In genomic region chr18:48227206-48227605, GRCh38 we compare ENCODE assay signal across 14 cellular contexts.
A peak's percentile ranks its signal among the peaks of the same experiment; 100 is the strongest.
DNase-seq lines count a peak whose midpoint lies in the region; TF ChIP-seq lines count a peak whose summit lies in the region.
"Had no signal": no experiment of that assay in that cellular context is flagged by ENCODE, and none has a peak within 500 bp of the region (broad histone marks: within the 10 kb centered on the region; RNA-seq: fewer than 3 reads in every experiment).

No MANE protein-coding gene starts in this region.

- peak overlapping the region; percentile 84 for H3K27ac Mint-ChIP-seq in activated naive CD4-positive, alpha-beta T cell treated with anti-CD3 and anti-CD28 coated beads, Interleukin-2, amount 10 ng/mL, durations not matched to agents 7 days and 5 days
- H3K27ac Mint-ChIP-seq in activated CD4-positive, alpha-beta memory T cell treated with anti-CD3 and anti-CD28 coated beads, Interleukin-2, amount 10 ng/mL, durations not matched to agents 7 days and 5 days, result peak overlapping the region; percentile 98
- H3K27ac Mint-ChIP-seq: stimulated activated naive CD8-positive, alpha-beta T cell treated with anti-CD3 and anti-CD28 coated beads, Interleukin-15, Interleukin-2, amounts not matched to agents 100 ng/mL and 50 ng/mL, for 24 hours had no signal

- H3K36me3 Mint-ChIP-seq in activated naive CD4-positive, alpha-beta T cell treated with anti-CD3 and anti-CD28 coated beads, Interleukin-2, amount 10 ng/mL, durations not matched to agents 7 days and 5 days, result no peaks in the 10 kb centered on the region
- no peaks in the 10 kb centered on the region for H3K36me3 Mint-ChIP-seq in activated CD4-positive, alpha-beta memory T cell treated with anti-CD3 and anti-CD28 coated beads, Interleukin-2, amount 10 ng/mL, durations not matched to agents 7 days and 5 days (ENCODE audit: low read depth)

- peaks cover 14% of the 10 kb centered on the region for H3K27me3 Mint-ChIP-seq in activated naive CD4-positive, alpha-beta T cell treated with anti-CD3 and anti-CD28 coated beads, Interleukin-2, amount 10 ng/mL, durations not matched to agents 7 days and 5 days
- H3K27me3 Mint-ChIP-seq in activated CD4-positive, alpha-beta memory T cell treated with anti-CD3 and anti-CD28 coated beads, Interleukin-2, amount 10 ng/mL, durations not matched to agents 7 days and 5 days, result peaks cover 2% of the 10 kb centered on the region

- POLR2A ChIA-PET in activated CD4-positive, alpha-beta memory T cell treated with anti-CD3 and anti-CD28 coated beads, Interleukin-2, amount 10 ng/mL, durations not matched to agents 7 days and 5 days (lab: Charles Lee), result interaction anchor here (0.9 to 1.5 kb wide), 2 partner anchors 61 to 102 kb away, joined by 3 to 4 read pairs; no protein-coding TSS in a partner anchor

- in situ Hi-C loops in brain microvascular endothelial cell (cut with HindIII; ENCODE audit: low pct_ligation_motif_present, low sequenced_read_pairs), result loop anchor here (25.0 kb wide), 1 partner anchor 210 kb away; no protein-coding TSS in a partner anchor

- DNase-seq in activated naive CD4-positive, alpha-beta T cell treated with anti-CD3 and anti-CD28 coated beads, Interleukin-2, amount 10 ng/mL, durations not matched to agents 7 days and 5 days, result peak; percentile 53
- DNase-seq in activated naive CD4-positive, alpha-beta T cell treated with anti-CD3 and anti-CD28 coated beads, Interleukin-2, amount 50 U/mL, for 16 hours, result no peak
- DNase-seq in NCI-H69 (lab: John Stamatoyannopoulos, UW) (peak; percentile 93), spleen (no peak), caudate nucleus (lab: John Stamatoyannopoulos, UW) (no peak), SIG-M5 (lab: John Stamatoyannopoulos, UW) (no peak), brain microvascular endothelial cell (no peak)
- peak; percentile 75 for DNase-seq in activated CD4-positive, alpha-beta memory T cell treated with anti-CD3 and anti-CD28 coated beads, Interleukin-2, amount 10 ng/mL, durations not matched to agents 7 days and 5 days
- DNase-seq: effector memory CD4-positive, alpha-beta T cell; HCEC 1CT; kidney glomerular epithelial cell; NCI-H1092; stimulated activated CD4-positive, alpha-beta T cell treated with anti-CD3 and anti-CD28 coated beads, Interleukin-4, amount 100 ng/mL, for 24 hours had no signal

- no peak for TF ChIP-seq CTCF in spleen (IDR thresholded peaks at IDR 0.05 in 8 of 11, conservative IDR thresholded peaks at IDR 0.05 in 3 of 11)
- no peak for TF ChIP-seq CTCF in brain microvascular endothelial cell (IDR thresholded peaks at IDR 0.05; ENCODE audit: low read depth, low read length, missing control alignments)

- H3K9me3 ChIP-seq in spleen, result no peaks in the 10 kb centered on the region

- TF ChIP-seq POLR2A in spleen (IDR thresholded peaks at IDR 0.05), result no peak

- H3K4me3 Mint-ChIP-seq in activated naive CD4-positive, alpha-beta T cell treated with anti-CD3 and anti-CD28 coated beads, Interleukin-2, amount 10 ng/mL, durations not matched to agents 7 days and 5 days, result no peak overlapping the region
- peak overlapping the region; percentile 31 for H3K4me3 Mint-ChIP-seq in activated CD4-positive, alpha-beta memory T cell treated with anti-CD3 and anti-CD28 coated beads, Interleukin-2, amount 10 ng/mL, durations not matched to agents 7 days and 5 days
- H3K4me3 Mint-ChIP-seq: stimulated activated naive CD8-positive, alpha-beta T cell treated with anti-CD3 and anti-CD28 coated beads, Interleukin-15, Interleukin-2, amounts not matched to agents 100 ng/mL and 50 ng/mL, for 24 hours had no signal

- CTCF ChIA-PET in activated naive CD4-positive, alpha-beta T cell treated with anti-CD3 and anti-CD28 coated beads, Interleukin-2, amount 10 ng/mL, durations not matched to agents 7 days and 5 days (lab: Charles Lee), result no interaction called here
- CTCF ChIA-PET in activated CD4-positive, alpha-beta memory T cell treated with anti-CD3 and anti-CD28 coated beads, Interleukin-2, amount 10 ng/mL, durations not matched to agents 7 days and 5 days (lab: Charles Lee), result interaction anchor here (0.6 to 1.6 kb wide), 2 partner anchors 67 to 218 kb away, joined by 3 to 5 read pairs; no protein-coding TSS in a partner anchor

- 40 to 66% (median 50%) methylated on average over 6 of the region's 6 CpGs for WGBS in spleen, 5 donors

- H3K27ac ChIP-seq in spleen (peak overlapping the region in 7 of 8 donors; percentile 22 to 80 (median 73)), caudate nucleus (ENCODE audit: low read depth, low read length) (no peak overlapping the region), brain microvascular endothelial cell (no peak overlapping the region)

- H3K4me3 ChIP-seq in spleen (no peak overlapping the region), brain microvascular endothelial cell (ENCODE audit: low read depth, low read length) (no peak overlapping the region)

- peaks cover 0 to 5% (median 0%) of the 10 kb centered on the region in 7 donors for H3K27me3 ChIP-seq in spleen (replicated peaks in 1 of 7)
- peaks cover 6% of the 10 kb centered on the region for H3K27me3 ChIP-seq in brain microvascular endothelial cell (replicated peaks)

- H3K9me3 Mint-ChIP-seq in activated naive CD4-positive, alpha-beta T cell treated with anti-CD3 and anti-CD28 coated beads, Interleukin-2, amount 10 ng/mL, durations not matched to agents 7 days and 5 days, result no peaks in the 10 kb centered on the region
- no peaks in the 10 kb centered on the region for H3K9me3 Mint-ChIP-seq in activated CD4-positive, alpha-beta memory T cell treated with anti-CD3 and anti-CD28 coated beads, Interleukin-2, amount 10 ng/mL, durations not matched to agents 7 days and 5 days
- H3K9me3 Mint-ChIP-seq: stimulated activated naive CD8-positive, alpha-beta T cell treated with anti-CD3 and anti-CD28 coated beads, Interleukin-15, Interleukin-2, amounts not matched to agents 100 ng/mL and 50 ng/mL, for 24 hours had no signal

- H3K36me3 ChIP-seq in spleen, result no peaks in the 10 kb centered on the region
- no peaks in the 10 kb centered on the region for H3K36me3 ChIP-seq in brain microvascular endothelial cell (replicated peaks)

- peaks cover 21 to 94% (median 50%) of the 10 kb centered on the region in 6 donors for H3K4me1 ChIP-seq in spleen

- intact Hi-C loops in spleen (cut with DNase I; ENCODE audit: low total_unique reads), result no loop called here

- H3K4me1 Mint-ChIP-seq in activated naive CD4-positive, alpha-beta T cell treated with anti-CD3 and anti-CD28 coated beads, Interleukin-2, amount 10 ng/mL, durations not matched to agents 7 days and 5 days, result peaks cover 47% of the 10 kb centered on the region
- peaks cover 67% of the 10 kb centered on the region for H3K4me1 Mint-ChIP-seq in activated CD4-positive, alpha-beta memory T cell treated with anti-CD3 and anti-CD28 coated beads, Interleukin-2, amount 10 ng/mL, durations not matched to agents 7 days and 5 days

Comparison
In these comparisons a context has a peak if more than half of its experiments do, and no peak if none do; other contexts are left out.
1. DNase-seq: peak in activated naive CD4-positive, alpha-beta T cell treated with anti-CD3 and anti-CD28 coated beads, Interleukin-2, amount 10 ng/mL, durations not matched to agents 7 days and 5 days (single experiment), NCI-H69 (single experiment) and activated CD4-positive, alpha-beta memory T cell treated with anti-CD3 and anti-CD28 coated beads, Interleukin-2, amount 10 ng/mL, durations not matched to agents 7 days and 5 days (single experiment); none in activated naive CD4-positive, alpha-beta T cell treated with anti-CD3 and anti-CD28 coated beads, Interleukin-2, amount 50 U/mL, for 16 hours (single experiment), spleen (single experiment), caudate nucleus (0 of 61), SIG-M5 (single experiment) and brain microvascular endothelial cell (single experiment).
2. H3K27ac ChIP-seq: peak in spleen (7 of 8); none in caudate nucleus (single experiment) and brain microvascular endothelial cell (single experiment).